Comparison of ENCODE assay signal across 12 cellular contexts in the genomic region with DNA sequence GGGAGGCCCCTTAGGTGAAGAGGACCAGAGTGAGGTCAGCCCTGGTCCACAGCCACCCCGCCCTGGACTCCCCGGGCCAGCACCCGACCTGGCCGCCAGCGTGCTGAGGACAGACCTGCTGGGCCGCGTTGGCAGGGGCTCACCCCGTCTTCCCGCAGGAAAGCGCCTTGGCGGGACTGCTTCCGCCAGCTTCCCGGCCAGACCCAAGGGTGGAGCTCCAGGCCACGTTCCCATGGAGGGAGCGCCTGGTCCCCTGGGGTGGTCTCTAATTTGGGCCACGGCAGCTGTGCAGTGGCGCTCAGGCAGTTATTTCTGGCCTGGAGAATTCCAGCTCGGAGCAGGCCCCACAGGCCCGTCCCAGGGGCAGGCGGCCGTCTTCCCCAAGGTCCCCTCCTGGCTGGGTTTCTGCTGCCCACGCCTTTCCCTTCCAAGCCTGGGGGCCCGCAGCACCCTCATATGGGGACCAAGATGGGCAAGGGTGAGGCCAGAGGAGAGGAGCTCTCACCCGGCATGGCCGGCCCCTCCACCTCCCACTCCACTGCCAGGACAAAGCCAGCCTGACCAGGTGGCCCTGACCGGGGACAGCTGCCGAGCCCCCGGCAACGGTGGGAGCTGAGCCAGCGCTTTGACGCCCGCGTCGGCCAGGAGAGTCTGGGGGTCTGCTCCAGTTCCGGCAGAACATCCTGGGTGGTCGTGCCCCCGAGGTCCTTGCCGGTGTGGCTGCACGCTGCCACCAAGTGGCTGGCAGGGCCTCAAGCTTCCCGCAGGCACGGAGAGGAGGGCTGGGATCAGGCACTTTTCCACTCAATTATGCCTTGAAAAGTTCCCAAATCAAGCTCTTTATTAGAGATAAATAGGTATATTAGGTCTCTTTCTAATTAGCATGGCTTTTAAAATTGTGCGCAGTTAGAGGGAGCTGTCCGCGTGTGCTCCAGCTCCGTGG. TPM values are rescaled to one million over a fixed set of nuclear protein-coding genes. Genes with fewer than 3 reads are reported as not detected.
DNase-seq lines count a peak whose midpoint lies in the region; ATAC-seq, FAIRE-seq and TF ChIP-seq lines count a peak whose summit lies in the region.
"Had no signal": no experiment of that assay in that cellular context is flagged by ENCODE, and none has a peak within 500 bp of the region (broad histone marks: within the 10 kb centered on the region; RNA-seq: fewer than 3 reads in every experiment).

No MANE protein-coding gene starts in this region.

- no peak overlapping the region for H2BK5ac ChIP-seq in IMR-90 (ENCODE audit: low read depth, low read length, poor library complexity, severe bottlenecking)

- TF ChIP-seq CTCF in IMR-90 (conservative IDR thresholded peaks at IDR 0.05; ENCODE audit: low read depth, low read length) (peak; percentile 36), testis (IDR thresholded peaks at IDR 0.05) (no peak)

- dilution Hi-C loops in IMR-90 (cut with HindIII; ENCODE audit: low sequenced_read_pairs, unreplicated experiment): no loop called here

- no peaks in the 10 kb centered on the region; the same call in 1 of the 2 replicates for H4K20me1 ChIP-seq in IMR-90 (ENCODE audit: insufficient read depth, low read length)

- peak overlapping the region; percentile 58 for H2AK9ac ChIP-seq in IMR-90 (replicated peaks; ENCODE audit: low read depth, low read length, poor library complexity)

- peak overlapping the region; percentile 53 for H2AFZ ChIP-seq in IMR-90 (replicated peaks; ENCODE audit: low read length, poor library complexity)

- peak overlapping the region; percentile 83; the same call in 2 of the 3 replicates for H2BK15ac ChIP-seq in IMR-90 (ENCODE audit: low read depth, low read length)

- no peak overlapping the region for H3K14ac ChIP-seq in IMR-90 (replicated peaks; ENCODE audit: low read depth, low read length)

- TF ChIP-seq RAD21 in IMR-90 (IDR thresholded peaks at IDR 0.05; ENCODE audit: low read length): peak; percentile 32; the same call in 1 of the 2 replicates

- no peak for FAIRE-seq in HTR-8/SVneo (lab: Jason Lieb, UNC)
- FAIRE-seq: islet of Langerhans had no signal

- H3K4ac ChIP-seq in IMR-90 (ENCODE audit: low read depth, low read length): no peak overlapping the region

- intact Hi-C loops in IMR-90 (cut with micrococcal nuclease): no loop called here
- intact Hi-C loops in testis (cut with DNase I; ENCODE audit: low total_unique reads): no loop called here

- DNase-seq in IMR-90: no peak
- peak; percentile 32 for DNase-seq in cerebellum (ENCODE audit: low spot score)
- DNase-seq in left lobe of liver (ENCODE audit: low spot score): no peak
- peak; percentile 38 for DNase-seq in testis
- DNase-seq in midbrain (lab: John Stamatoyannopoulos, UW): no peak
- no peak for DNase-seq in HTR-8/SVneo (ENCODE audit: insufficient read length, low spot score)
- DNase-seq: DMS153, NCI-H524 treated with DMSO at 0.1 percent for 48 hours had no signal

- WGBS in IMR-90 (ENCODE audit: extremely low coverage in 2 of 2, insufficient read length in 1 of 2), 2 experiments: 52% methylated on average over 32 of the region's 45 CpGs; no CpG with 5 or more reads in 1 of the 2 experiments
- WGBS in testis, 2 donors: 54 to 61% methylated on average over 14 to 43 of the region's 45 CpGs

- H3K27me3 ChIP-seq in IMR-90 (ENCODE audit: control insufficient read depth, insufficient read depth, low read length) (no peaks in the 10 kb centered on the region), testis (no peaks in the 10 kb centered on the region)

- peak overlapping the region; percentile 98 for H2AK5ac ChIP-seq in IMR-90 (ENCODE audit: low read depth, low read length)

- peak overlapping the region; percentile 65; the same call in 1 of the 2 replicates for H4K5ac ChIP-seq in IMR-90 (ENCODE audit: low read depth, low read length)

- no peak for ATAC-seq in IMR-90 (ENCODE audit: low read depth)
- peak; percentile 19 for ATAC-seq in left lobe of liver
- no peak for ATAC-seq in HG03196 (IDR thresholded peaks at IDR 0.05; ENCODE audit: unreplicated experiment)
- ATAC-seq in HG02798 (IDR thresholded peaks at IDR 0.05; ENCODE audit: poor library complexity, unreplicated experiment): no peak

- no peaks in the 10 kb centered on the region for H3K36me3 ChIP-seq in IMR-90 (ENCODE audit: control insufficient read depth, insufficient read depth, low read length)
- no peaks in the 10 kb centered on the region for H3K36me3 ChIP-seq in testis (ENCODE audit: low read depth, missing control alignments)

- CTCF ChIA-PET in IMR-90 (lab: Yijun Ruan, JAX): interaction anchor here (1.6 kb wide), 1 partner anchor 11 kb away, joined by 4 read pairs; no protein-coding TSS in a partner anchor

- BruUV-seq in IMR-90 (replicated peaks; lab: Mats Ljungman, UMichigan): no TSS peak

- H3K56ac ChIP-seq in IMR-90 (ENCODE audit: extremely low read depth, insufficient read depth, low read length): no peak overlapping the region

- H3K79me1 ChIP-seq in IMR-90 (ENCODE audit: low read depth in 1 of 2, low read length in 2 of 2): no peaks in the 10 kb centered on the region; a peak in 1 of 4 replicates

- H3K9me1 ChIP-seq in IMR-90 (ENCODE audit: insufficient read depth, low read length): peaks cover 8% of the 10 kb centered on the region

- H3K9me3 ChIP-seq in IMR-90 (ENCODE audit: control insufficient read depth, insufficient read depth, low read length) (no peaks in the 10 kb centered on the region), testis (no peaks in the 10 kb centered on the region)

- in situ Hi-C loops in IMR-90 (cut with MboI; ENCODE audit: low sequenced_read_pairs): no loop called here

- no peak overlapping the region for H3K4me3 ChIP-seq in IMR-90 (ENCODE audit: insufficient read depth, low read depth, low read length)
- H3K4me3 ChIP-seq in testis: no peak overlapping the region

- H3K4me2 ChIP-seq in IMR-90 (ENCODE audit: low read depth, low read length): no peak overlapping the region

- H3K23ac ChIP-seq in IMR-90 (ENCODE audit: low read depth, low read length): no peak overlapping the region

- POLR2A ChIA-PET in IMR-90 (lab: Charles Lee; ENCODE audit: unreplicated experiment): no interaction called here

- peak overlapping the region in 1 of 2 experiments; percentile 92; a peak in 1 of 4 replicates for H4K8ac ChIP-seq in IMR-90 (ENCODE audit: low read depth in 2 of 2, low read length in 2 of 2)

- H2BK20ac ChIP-seq in IMR-90 (ENCODE audit: low read depth, low read length): peak overlapping the region; percentile 87; the same call in 1 of the 2 replicates

- H3K4me1 ChIP-seq in IMR-90 (ENCODE audit: control insufficient read depth, insufficient read depth, low read length) (peaks cover 20% of the 10 kb centered on the region), testis (peaks cover 26% of the 10 kb centered on the region)

- H2BK120ac ChIP-seq in IMR-90 (ENCODE audit: low read depth, low read length): 0 out of 2 replicates have a peak overlapping the region, but pooled peaks have one; percentile 21

- no peak overlapping the region for H3K9ac ChIP-seq in IMR-90 (ENCODE audit: low read depth, low read length)

- H4K91ac ChIP-seq in IMR-90 (ENCODE audit: insufficient read depth, low read depth, low read length): peak overlapping the region; percentile 93; the same call in 1 of the 2 replicates

- peak overlapping the region; percentile 53; the same call in 1 of the 2 replicates for H3K27ac ChIP-seq in IMR-90 (ENCODE audit: insufficient read depth, low read length)
- H3K27ac ChIP-seq in testis: peak overlapping the region; percentile 39 to 66

- TF ChIP-seq POLR2A in IMR-90 (IDR thresholded peaks at IDR 0.05; ENCODE audit: low read depth, low read length): no peak
- no peak for TF ChIP-seq POLR2A in testis (IDR thresholded peaks at IDR 0.05)

- H3K18ac ChIP-seq in IMR-90 (ENCODE audit: low read depth, low read length): no peak overlapping the region

TF ChIP-seq in IMR-90, 13 proteins besides CTCF, POLR2A, EP300 and RAD21 (continues in another document):
- no peak for TF ChIP-seq RFX5 (IDR thresholded peaks at IDR 0.05; ENCODE audit: low read depth, low read length)
- TF ChIP-seq BHLHE40 (IDR thresholded peaks at IDR 0.05; ENCODE audit: low read depth, low read length): no peak
- no peak for TF ChIP-seq FOS (IDR thresholded peaks at IDR 0.05; ENCODE audit: low read depth, low read length)
- TF ChIP-seq SMC3 (IDR thresholded peaks at IDR 0.05; ENCODE audit: low read depth, low read length): no peak
- no peak for TF ChIP-seq MAFK (IDR thresholded peaks at IDR 0.05; ENCODE audit: low read depth, low read length)
- no peak for TF ChIP-seq CHD1 (IDR thresholded peaks at IDR 0.05; ENCODE audit: low read depth, low read length)

RNA-seq across cellular contexts. Expression of a gene that starts 28.1 kb away (rescaled TPM):
- total RNA-seq in IMR-90 (2012; rRNA removed): 1.6 and 1.7 TPM in 2 replicates
- 5.8 and 6.1 TPM in 2 replicates for polyA plus RNA-seq in IMR-90 (2012; rRNA removed)
- polyA plus RNA-seq in IMR-90 (2012; cell fraction: cytosol; rRNA removed): 4.9 and 8.1 TPM in 2 replicates
- 12.2 and 35.8 TPM in 2 replicates for polyA plus RNA-seq in IMR-90 (2012; cell fraction: nucleus; rRNA removed; ENCODE audit: low replicate concordance)
- total RNA-seq in cerebellum: 19.9 TPM
- total RNA-seq in left lobe of liver: 4.2 TPM
- total RNA-seq in testis: 10 to 100 TPM; 55.9 to 69.0 TPM
- 41.1 TPM for polyA plus RNA-seq in testis (ENCODE audit: insufficient read depth, low read depth, low replicate concordance)
- total RNA-seq: LHCN-M2 had no signal

RNA-seq across cellular contexts. Expression of a gene that starts 44.0 kb away (rescaled TPM):
- total RNA-seq in IMR-90 (2012; rRNA removed) (not detected in 2 replicates), cerebellum (not detected), left lobe of liver (0.15 TPM), testis (1 to 10 TPM in 1 of 2 donors, not detected in 1; 1.2 TPM)
- polyA plus RNA-seq in IMR-90 (2012; rRNA removed) (not detected in 2 replicates), testis (ENCODE audit: insufficient read depth, low read depth, low replicate concordance) (not detected)
- polyA plus RNA-seq in IMR-90 (2012; cell fraction: cytosol; rRNA removed): not detected in 2 replicates
- not detected in 2 replicates for polyA plus RNA-seq in IMR-90 (2012; cell fraction: nucleus; rRNA removed; ENCODE audit: low replicate concordance)
- total RNA-seq: LHCN-M2 had no signal

RNA-seq across cellular contexts. Expression of a gene that starts 48.9 kb away (rescaled TPM):
- total RNA-seq in IMR-90 (2012; rRNA removed) (not detected in 2 replicates), cerebellum (not detected), left lobe of liver (1.6 TPM), testis (10 to 100 TPM; 10.8 to 49.5 TPM)
- polyA plus RNA-seq in IMR-90 (2012; rRNA removed) (not detected in 2 replicates), testis (ENCODE audit: insufficient read depth, low read depth, low replicate concordance) (16.1 TPM)
- not detected in 2 replicates for polyA plus RNA-seq in IMR-90 (2012; cell fraction: cytosol; rRNA removed)
- not detected in 2 replicates for polyA plus RNA-seq in IMR-90 (2012; cell fraction: nucleus; rRNA removed; ENCODE audit: low replicate concordance)
- total RNA-seq: LHCN-M2 had no signal

RNA-seq across cellular contexts. Expression of a gene that starts 59.5 kb away (rescaled TPM):
- not detected in 2 replicates for total RNA-seq in IMR-90 (2012; rRNA removed)
- polyA plus RNA-seq in IMR-90 (2012; rRNA removed): not detected in 2 replicates
- polyA plus RNA-seq in IMR-90 (2012; cell fraction: cytosol; rRNA removed): not detected in 2 replicates
- not detected in 2 replicates for polyA plus RNA-seq in IMR-90 (2012; cell fraction: nucleus; rRNA removed; ENCODE audit: low replicate concordance)
- total RNA-seq in cerebellum: 0.27 TPM
- total RNA-seq in left lobe of liver: 1.6 TPM
- 10 to 100 TPM; 11.7 to 32.0 TPM for total RNA-seq in testis
- 12.2 TPM for polyA plus RNA-seq in testis (ENCODE audit: insufficient read depth, low read depth, low replicate concordance)
- total RNA-seq: LHCN-M2 had no signal

Comparison
In these comparisons a context has a peak if more than half of its experiments do, and no peak if none do; other contexts are left out.
1. DNase-seq: peak in cerebellum (single experiment) and testis (single experiment); none in IMR-90 (single experiment), left lobe of liver (single experiment), midbrain (single experiment) and HTR-8/SVneo (single experiment).